In genomic region chr13:60210510-60211065, GRCh38 we compare ENCODE assay signal across 22 cellular contexts.
"Had no signal": no experiment of that assay in that cellular context is flagged by ENCODE, and none has a peak within 500 bp of the region (broad histone marks: within the 10 kb centered on the region; RNA-seq: fewer than 3 reads in every experiment).

No MANE protein-coding gene starts in this region.

- H3K4me3 ChIP-seq: MG63, SJSA1 had no signal

- H3K9ac ChIP-seq: SK-N-SH had no signal

- DNase-seq: Karpas-422, KG1, MG63, NCI-H1092, NCI-H1105 treated with DMSO at 0.1 percent for 48 hours, NCI-H1417 treated with DMSO at 0.1 percent for 48 hours, NCI-H146, NCI-H1694 treated with DMSO at 0.1 percent for 48 hours, NCI-H1930, NCI-H2081 treated with DMSO at 0.1 percent for 48 hours, NCI-H2171, NCI-H226, NCI-H446, NCI-H510A, NCI-H524 treated with DMSO at 0.1 percent for 48 hours, NCI-H69, NCI-H774, Right ventricle myocardium superior, RPMI8226, SIG-M5, SK-N-SH had no signal

- H3K4me1 ChIP-seq: SJSA1 had no signal

- H3K9me3 ChIP-seq: MG63, SJSA1, SK-N-SH had no signal

- H3K27me3 ChIP-seq: SJSA1 had no signal

- H3K36me3 ChIP-seq: MG63, SJSA1 had no signal

- H3K27ac ChIP-seq: SJSA1 had no signal

- H3K4me2 ChIP-seq: SK-N-SH had no signal
